ENCODE assay signal across 1 cellular context in genomic region chr12:56630180-56630632, GRCh38.
TF ChIP-seq lines count a peak whose summit lies in the region.

TSS of gene BAZ2A (minus strand) at chr12:56630326. CDS start at chr12:56617530, 12,796 bp downstream.

TF ChIP-seq in HepG2, 621 proteins besides CTCF, POLR2A, EP300 and RAD21 (continued from another document and continues in another):
- TF ChIP-seq TARDBP (CRISPR knock-in tag; IDR thresholded peaks at IDR 0.05) (peak; percentile 75), ZBTB39 (CRISPR knock-in tag; IDR thresholded peaks at IDR 0.05) (peak; percentile 54; the same call in 1 of the 2 replicates), CSRNP2 (CRISPR knock-in tag; conservative IDR thresholded peaks at IDR 0.05; ENCODE audit: low read depth) (no peak), MEIS2 (CRISPR knock-in tag; IDR thresholded peaks at IDR 0.05) (peak; percentile 72; the same call in 1 of the 2 replicates), MED8 (CRISPR knock-in tag; IDR thresholded peaks at IDR 0.05; ENCODE audit: insufficient replicate concordance) (no peak), NAIF1 (CRISPR knock-in tag; IDR thresholded peaks at IDR 0.05; ENCODE audit: borderline replicate concordance) (no peak), KAT8 (CRISPR knock-in tag; IDR thresholded peaks at IDR 0.05) (peak; percentile 79), ZNF841 (CRISPR knock-in tag; IDR thresholded peaks at IDR 0.05; ENCODE audit: borderline replicate concordance) (no peak), ZNF354B (CRISPR knock-in tag; IDR thresholded peaks at IDR 0.05) (no peak), TERF1 (CRISPR knock-in tag; IDR thresholded peaks at IDR 0.05) (no peak), ZMYM2 (CRISPR knock-in tag; IDR thresholded peaks at IDR 0.05) (no peak), HES4 (CRISPR knock-in tag; IDR thresholded peaks at IDR 0.05; ENCODE audit: borderline replicate concordance) (no peak), ZNF607 (CRISPR knock-in tag; IDR thresholded peaks at IDR 0.05; ENCODE audit: borderline replicate concordance) (no peak), ZNF513 (CRISPR knock-in tag; conservative IDR thresholded peaks at IDR 0.05) (no peak), ZSCAN20 (CRISPR knock-in tag; IDR thresholded peaks at IDR 0.05; ENCODE audit: borderline replicate concordance) (no peak), SMARCC2 (IDR thresholded peaks at IDR 0.05) (no peak), ZNF451 (CRISPR knock-in tag; IDR thresholded peaks at IDR 0.05) (peak; percentile 59; the same call in 1 of the 2 replicates), SMYD3 (CRISPR knock-in tag; IDR thresholded peaks at IDR 0.05) (no peak), MATR3 (CRISPR knock-in tag; IDR thresholded peaks at IDR 0.05) (no peak), SMAD3 (CRISPR knock-in tag; IDR thresholded peaks at IDR 0.05) (peak; percentile 86), ZNF556 (CRISPR knock-in tag; IDR thresholded peaks at IDR 0.05; ENCODE audit: borderline replicate concordance) (no peak), ZFP37 (CRISPR knock-in tag; IDR thresholded peaks at IDR 0.05; ENCODE audit: borderline replicate concordance) (no peak), UBTF (CRISPR knock-in tag; IDR thresholded peaks at IDR 0.05) (peak; percentile 44), ZMAT5 (CRISPR knock-in tag; IDR thresholded peaks at IDR 0.05; ENCODE audit: borderline replicate concordance, low read depth) (no peak), ZNF574 (CRISPR knock-in tag; IDR thresholded peaks at IDR 0.05) (peak; percentile 89), ZBTB20 (CRISPR knock-in tag; IDR thresholded peaks at IDR 0.05; ENCODE audit: borderline replicate concordance, low read depth) (no peak), NCOA5 (CRISPR knock-in tag; IDR thresholded peaks at IDR 0.05) (no peak), ZNF292 (CRISPR knock-in tag; IDR thresholded peaks at IDR 0.05; ENCODE audit: borderline replicate concordance, low read depth) (peak; percentile 53; the same call in 1 of the 2 replicates), SRSF9 (IDR thresholded peaks at IDR 0.05; ENCODE audit: borderline replicate concordance, insufficient read depth, low read depth, low read length, poor library complexity, severe bottlenecking) (no peak), KAT2B (IDR thresholded peaks at IDR 0.05; ENCODE audit: borderline replicate concordance, low read depth, low read length) (no peak), ZNF770 (CRISPR knock-in tag; IDR thresholded peaks at IDR 0.05) (peak; percentile 67), ZNF569 (CRISPR knock-in tag; IDR thresholded peaks at IDR 0.05; ENCODE audit: borderline replicate concordance) (no peak), HOXD1 (CRISPR knock-in tag; IDR thresholded peaks at IDR 0.05) (peak; percentile 48; the same call in 1 of the 2 replicates), HNRNPUL1 (IDR thresholded peaks at IDR 0.05; ENCODE audit: low read depth, low read length) (no peak), POLR2AphosphoS2 (IDR thresholded peaks at IDR 0.05; ENCODE audit: low read depth, low read length) (no peak), ZNF318 (CRISPR knock-in tag; IDR thresholded peaks at IDR 0.05) (no peak), NFYB (CRISPR knock-in tag; IDR thresholded peaks at IDR 0.05) (no peak; the same call in 1 of the 2 replicates)
